16 cellular contexts compared by ENCODE assay signal in the genomic region with DNA sequence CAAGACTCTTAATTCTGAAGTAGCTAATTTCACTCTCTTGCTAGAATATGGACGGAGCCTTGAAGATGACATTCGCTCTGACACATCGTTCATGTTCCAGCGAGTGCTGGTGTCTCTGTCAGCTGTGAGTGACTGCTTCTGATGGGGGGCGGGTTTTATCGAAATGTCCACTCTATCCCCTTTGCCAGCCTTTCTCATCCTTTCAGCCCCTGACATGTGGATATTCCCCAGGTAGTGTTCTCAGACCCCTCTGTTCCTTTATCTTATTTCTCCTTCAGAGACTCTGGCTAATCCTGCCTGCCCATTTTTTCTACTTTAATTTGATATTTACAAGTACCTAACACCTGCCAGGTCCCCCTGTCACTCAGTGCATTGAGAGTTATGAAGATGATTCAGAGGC. TPM values are rescaled to one million over a fixed set of nuclear protein-coding genes. Genes with fewer than 3 reads are reported as not detected.
DNase-seq lines count a peak whose midpoint lies in the region; ATAC-seq and TF ChIP-seq lines count a peak whose summit lies in the region.
"Had no signal": no experiment of that assay in that cellular context is flagged by ENCODE, and none has a peak within 500 bp of the region (broad histone marks: within the 10 kb centered on the region; RNA-seq: fewer than 3 reads in every experiment).

No MANE protein-coding gene starts in this region.

- H3K4me3 Mint-ChIP-seq in Calu3 (ENCODE audit: low read depth, unreplicated experiment) (no peak overlapping the region), GM23338 (no peak overlapping the region), osteocyte (ENCODE audit: unreplicated experiment) (no peak overlapping the region)
- H3K4me3 Mint-ChIP-seq: CD4-positive, CD25-positive, alpha-beta regulatory T cell; CD8-positive, alpha-beta memory T cell; H9 had no signal

- H3K9me3 Mint-ChIP-seq in Calu3 (ENCODE audit: low read depth, unreplicated experiment), result no peaks in the 10 kb centered on the region
- H3K9me3 Mint-ChIP-seq in GM23338, result no peaks in the 10 kb centered on the region; the same call in 2 of the 3 replicates
- H3K9me3 Mint-ChIP-seq in osteocyte (ENCODE audit: unreplicated experiment), result no peaks in the 10 kb centered on the region
- H3K9me3 Mint-ChIP-seq: CD4-positive, CD25-positive, alpha-beta regulatory T cell; CD8-positive, alpha-beta memory T cell; H9 had no signal

- DNase-seq in Calu3, result no peak
- DNase-seq in GM23338 (ENCODE audit: low spot score), result no peak
- DNase-seq in dorsolateral prefrontal cortex, result no peak
- peak; percentile 27 for DNase-seq in osteocyte (ENCODE audit: extremely low spot score, unreplicated experiment)
- DNase-seq in adrenal gland, result no peak
- DNase-seq in GF-D8 (lab: John Stamatoyannopoulos, UW), result no peak
- no peak for DNase-seq in posterior cingulate gyrus
- DNase-seq: ACHN; BE2C; C1 segment of cervical spinal cord; CD4-positive, CD25-positive, alpha-beta regulatory T cell; CD8-positive, alpha-beta memory T cell; COR-L47; GDM1; H9 had no signal

- H3K27me3 ChIP-seq in GM23338 (ENCODE audit: insufficient read depth) (no peaks in the 10 kb centered on the region), dorsolateral prefrontal cortex (no peaks in the 10 kb centered on the region), adrenal gland (no peaks in the 10 kb centered on the region)
- H3K27me3 ChIP-seq: BE2C had no signal

- no peaks in the 10 kb centered on the region for H3F3A ChIP-seq in GM23338 (replicated peaks; ENCODE audit: low read depth)

- H3K79me2 ChIP-seq in GM23338 (replicated peaks; ENCODE audit: insufficient read depth), result no peaks in the 10 kb centered on the region

- no peak overlapping the region for H3K4me3 ChIP-seq in GM23338
- no peak overlapping the region for H3K4me3 ChIP-seq in dorsolateral prefrontal cortex
- no peak overlapping the region for H3K4me3 ChIP-seq in adrenal gland

- no peak for TF ChIP-seq CTCF in Calu3 (IDR thresholded peaks at IDR 0.05; ENCODE audit: unreplicated experiment)
- no peak for TF ChIP-seq CTCF in GM23338 (conservative IDR thresholded peaks at IDR 0.05; ENCODE audit: low read depth in 2 of 2)
- no peak for TF ChIP-seq CTCF in dorsolateral prefrontal cortex (IDR thresholded peaks at IDR 0.05 in 54 of 56, conservative IDR thresholded peaks at IDR 0.05 in 2 of 56; ENCODE audit: low read depth in 1 of 56, partially characterized antibody in 56 of 56)
- no peak for TF ChIP-seq CTCF in osteocyte (IDR thresholded peaks at IDR 0.05)
- TF ChIP-seq CTCF in adrenal gland (IDR thresholded peaks at IDR 0.05), result no peak

- H3K27ac Mint-ChIP-seq in Calu3 (ENCODE audit: unreplicated experiment) (peak overlapping the region; percentile 48), GM23338 (no peak overlapping the region), osteocyte (ENCODE audit: unreplicated experiment) (no peak overlapping the region)
- H3K27ac Mint-ChIP-seq: CD4-positive, CD25-positive, alpha-beta regulatory T cell; H9 had no signal

- H3K9me3 ChIP-seq in adrenal gland (replicated peaks in 1 of 3), result no peaks in the 10 kb centered on the region
- H3K9me3 ChIP-seq: BE2C had no signal

- H3K36me3 ChIP-seq in GM23338 (ENCODE audit: insufficient read depth) (no peaks in the 10 kb centered on the region), adrenal gland (replicated peaks in 1 of 2) (peaks cover 0 to 6% of the 10 kb centered on the region in 2 donors)
- H3K36me3 ChIP-seq: BE2C had no signal

- H3K27ac ChIP-seq in GM23338 (ENCODE audit: low read depth), result 0 out of 2 replicates have a peak overlapping the region, but pooled peaks have one; percentile 26
- H3K27ac ChIP-seq in dorsolateral prefrontal cortex, result peak overlapping the region in 55 of 59 donors; percentile 1 to 86 (median 72)
- H3K27ac ChIP-seq in adrenal gland, result no peak overlapping the region
- H3K27ac ChIP-seq: HL-60 had no signal

- no peak for TF ChIP-seq POLR2A in adrenal gland (IDR thresholded peaks at IDR 0.05)

- CTCF ChIA-PET in Calu3 (lab: Charles Lee), result no interaction called here

- no peaks in the 10 kb centered on the region for H4K20me1 ChIP-seq in GM23338 (replicated peaks; ENCODE audit: insufficient read depth)

- no peak for ATAC-seq in GM23338

- H3K36me3 Mint-ChIP-seq in Calu3 (ENCODE audit: insufficient read depth, unreplicated experiment) (peaks cover 93% of the 10 kb centered on the region), GM23338 (ENCODE audit: low read depth) (no peaks in the 10 kb centered on the region), osteocyte (ENCODE audit: unreplicated experiment) (peaks cover 30% of the 10 kb centered on the region)

- H3K4me1 Mint-ChIP-seq in Calu3 (ENCODE audit: low read depth, unreplicated experiment) (peaks cover 28% of the 10 kb centered on the region), GM23338 (peaks cover 5% of the 10 kb centered on the region), osteocyte (ENCODE audit: unreplicated experiment) (no peaks in the 10 kb centered on the region)
- H3K4me1 Mint-ChIP-seq: CD4-positive, CD25-positive, alpha-beta regulatory T cell; CD8-positive, alpha-beta memory T cell had no signal

- H3K4me2 ChIP-seq in GM23338, result no peak overlapping the region

- no peaks in the 10 kb centered on the region for H3K27me3 Mint-ChIP-seq in Calu3 (ENCODE audit: unreplicated experiment)
- no peaks in the 10 kb centered on the region for H3K27me3 Mint-ChIP-seq in GM23338 (ENCODE audit: insufficient read depth, low read depth, poor library complexity)
- H3K27me3 Mint-ChIP-seq in osteocyte (ENCODE audit: unreplicated experiment), result no peaks in the 10 kb centered on the region
- H3K27me3 Mint-ChIP-seq: CD4-positive, CD25-positive, alpha-beta regulatory T cell had no signal

- H2AFZ ChIP-seq in GM23338, result no peak overlapping the region

- BruUV-seq in Calu3 (replicated peaks; lab: Mats Ljungman, UMichigan), result no TSS peak

- H3K9me2 ChIP-seq in GM23338 (ENCODE audit: insufficient read depth), result no peaks in the 10 kb centered on the region

- H3K4me1 ChIP-seq in GM23338 (ENCODE audit: insufficient read depth) (no peaks in the 10 kb centered on the region), adrenal gland (replicated peaks in 1 of 2) (no peaks in the 10 kb centered on the region)
- H3K4me1 ChIP-seq: BE2C had no signal

- intact Hi-C loops in Calu3 (cut with micrococcal nuclease; ENCODE audit: unreplicated experiment), result no loop called here
- intact Hi-C loops in dorsolateral prefrontal cortex (cut with DNase I), result loop anchor here in 1 of 2 donors (5.0 kb wide), 1 partner anchor 38 kb away; no protein-coding TSS in a partner anchor
- intact Hi-C loops in adrenal gland (cut with DNase I), result loop anchor here in 1 of 2 donors (10.0 kb wide), 1 partner anchor 246 kb away; no protein-coding TSS in a partner anchor
- intact Hi-C loops in posterior cingulate gyrus (cut with DNase I), result loop anchor here (2.0 to 5.0 kb wide), 2 partner anchors 24 to 38 kb away; no protein-coding TSS in a partner anchor

- WGBS in adrenal gland, 4 donors, result 94 to 97% (median 95%) methylated on average over 6 of the region's 6 CpGs

RNA-seq across cellular contexts. Expression of a gene that starts 18.9 kb away (rescaled TPM):
- total RNA-seq in Calu3 (2022) (63.8 and 76.4 TPM in 2 replicates), dorsolateral prefrontal cortex (10 to 100 TPM; 11.5 to 39.4 (median 22.1) TPM), osteocyte (14.1 and 16.1 TPM in 2 replicates), adrenal gland (10 to 100 TPM in 5 of 8 donors, 1 to 10 TPM in 3; 7.3 to 14.9 (median 10.4) TPM)
- total RNA-seq in GM23338 (2014; rRNA removed; shearing (Covaris generic)), result 26.9 and 27.3 TPM in 2 replicates
- polyA plus RNA-seq in GM23338 (2016; fragmentation: Nextera tagmentation; extraction: Ambion mirVana) (27.0 and 27.7 TPM in 2 replicates), adrenal gland (10 to 100 TPM in 1 of 3 donors, 1 to 10 TPM in 2; 2.8 to 11.5 (median 5.1) TPM)

Comparison
In these comparisons a context has a peak if more than half of its experiments do, and no peak if none do; other contexts are left out.
1. H3K27ac ChIP-seq: peak in GM23338 (single experiment) and dorsolateral prefrontal cortex (55 of 59); none in adrenal gland (0 of 5).